8 cellular contexts compared by ENCODE assay signal in genomic region chr16:68086336-68086821, GRCh38. TPM values are rescaled to one million over a fixed set of nuclear protein-coding genes. Genes with fewer than 3 reads are reported as not detected.
DNase-seq lines count a peak whose midpoint lies in the region; ATAC-seq and TF ChIP-seq lines count a peak whose summit lies in the region.

No MANE protein-coding gene starts in this region.

- H3K36me3 Mint-ChIP-seq in activated naive CD4-positive, alpha-beta T cell treated with anti-CD3 and anti-CD28 coated beads, Interleukin-2, amount 50 U/mL, for 24 hours = peaks cover 2% of the 10 kb centered on the region

- ATAC-seq in omental fat pad (ENCODE audit: low FRiP score) (no peak), HG02981 (IDR thresholded peaks at IDR 0.05; ENCODE audit: unreplicated experiment) (no peak)

- CTCF ChIA-PET in GM10248 (lab: Yijun Ruan, JAX) = interaction anchor here (2.7 to 4.9 kb wide), 2 partner anchors 12 to 32 kb away, joined by 17 to 32 read pairs; no protein-coding TSS in a partner anchor

- no peaks in the 10 kb centered on the region for H3K9me3 Mint-ChIP-seq in activated naive CD4-positive, alpha-beta T cell treated with anti-CD3 and anti-CD28 coated beads, Interleukin-2, amount 50 U/mL, for 24 hours

- H3K4me3 ChIP-seq in NT2/D1 (ENCODE audit: insufficient read length, low read depth) (peak overlapping the region; percentile 90), choroid plexus epithelial cell (ENCODE audit: low read depth, low read length) (peak overlapping the region; percentile 81)

- peaks cover 10% of the 10 kb centered on the region for H3K4me1 ChIP-seq in NT2/D1 (ENCODE audit: insufficient read depth, insufficient read length)

- peak overlapping the region; percentile 93 for H3K27ac Mint-ChIP-seq in activated naive CD4-positive, alpha-beta T cell treated with anti-CD3 and anti-CD28 coated beads, Interleukin-2, amount 50 U/mL, for 24 hours

- H3K4me3 Mint-ChIP-seq in activated naive CD4-positive, alpha-beta T cell treated with anti-CD3 and anti-CD28 coated beads, Interleukin-2, amount 50 U/mL, for 24 hours = peak overlapping the region; percentile 92

- no peaks in the 10 kb centered on the region for H3K27me3 Mint-ChIP-seq in activated naive CD4-positive, alpha-beta T cell treated with anti-CD3 and anti-CD28 coated beads, Interleukin-2, amount 50 U/mL, for 24 hours

- TF ChIP-seq CTCF in choroid plexus epithelial cell (conservative IDR thresholded peaks at IDR 0.05; ENCODE audit: low read depth, low read length) (no peak), GM10248 (IDR thresholded peaks at IDR 0.05; ENCODE audit: control extremely low read depth, extremely low read depth, low read depth, missing control alignments) (no peak), omental fat pad (IDR thresholded peaks at IDR 0.05) (no peak)

- H3K9me3 ChIP-seq in NT2/D1 (ENCODE audit: insufficient read depth, low read length) = no peaks in the 10 kb centered on the region

- H3K36me3 ChIP-seq in NT2/D1 (ENCODE audit: insufficient read depth, insufficient read length, low read length) = no peaks in the 10 kb centered on the region

- H3K9ac ChIP-seq in NT2/D1 (ENCODE audit: insufficient read length, low read depth) = peak overlapping the region; percentile 96

- POLR2A ChIA-PET in GM10248 (lab: Yijun Ruan, JAX) = no interaction called here

- DNase-seq in activated naive CD4-positive, alpha-beta T cell treated with Interleukin-2 at 50 U/mL for 16 hours = no peak
- DNase-seq in NT2/D1 (ENCODE audit: low read depth, low spot score) (no peak), choroid plexus epithelial cell (ENCODE audit: low read depth) (peak; percentile 43), midbrain (lab: John Stamatoyannopoulos, UW) (peak; percentile 30), GM10248 (ENCODE audit: extremely low spot score) (no peak), omental fat pad (ENCODE audit: low spot score) (no peak)

- H3K27me3 ChIP-seq in NT2/D1 (ENCODE audit: insufficient read depth, insufficient read length) = no peaks in the 10 kb centered on the region

- peaks cover 72% of the 10 kb centered on the region for H3K4me1 Mint-ChIP-seq in activated naive CD4-positive, alpha-beta T cell treated with anti-CD3 and anti-CD28 coated beads, Interleukin-2, amount 50 U/mL, for 24 hours

RNA-seq across cellular contexts. Expression of gene NFATC3, which starts 1.2 kb away (rescaled TPM):
- 10 to 100 TPM; 39.5 to 54.5 (median 45.6) TPM for total RNA-seq in omental fat pad

Comparison
In these comparisons a context has a peak if more than half of its experiments do, and no peak if none do; other contexts are left out.
1. DNase-seq: peak in choroid plexus epithelial cell (single experiment) and midbrain (single experiment); none in activated naive CD4-positive, alpha-beta T cell treated with Interleukin-2 at 50 U/mL for 16 hours (single experiment), NT2/D1 (single experiment), GM10248 (single experiment) and omental fat pad (single experiment).